Comparison of ENCODE assay signal across 22 cellular contexts in genomic region chr3:29138171-29138570, GRCh38.
DNase-seq lines count a peak whose midpoint lies in the region; ATAC-seq and TF ChIP-seq lines count a peak whose summit lies in the region.
"Had no signal": no experiment of that assay in that cellular context is flagged by ENCODE, and none has a peak within 500 bp of the region (broad histone marks: within the 10 kb centered on the region; RNA-seq: fewer than 3 reads in every experiment).

No MANE protein-coding gene starts in this region.

- H2BK15ac ChIP-seq in IMR-90 (ENCODE audit: low read depth, low read length), result no peak overlapping the region

- CTCF ChIA-PET in MCF 10A (lab: Yijun Ruan, JAX), result no interaction called here
- CTCF ChIA-PET in IMR-90 (lab: Yijun Ruan, JAX), result no interaction called here

- no peak overlapping the region for H4K91ac ChIP-seq in IMR-90 (ENCODE audit: insufficient read depth, low read depth, low read length)

- H3K27me3 Mint-ChIP-seq in MCF 10A (ENCODE audit: insufficient read depth, unreplicated experiment), result no peaks in the 10 kb centered on the region
- H3K27me3 Mint-ChIP-seq: CD4-positive, CD25-positive, alpha-beta regulatory T cell; CD8-positive, alpha-beta memory T cell had no signal

- no peak overlapping the region for H3K56ac ChIP-seq in IMR-90 (ENCODE audit: extremely low read depth, insufficient read depth, low read length)

- no peaks in the 10 kb centered on the region for H4K20me1 ChIP-seq in IMR-90 (ENCODE audit: insufficient read depth, low read length)

- H3K9ac ChIP-seq in IMR-90 (ENCODE audit: low read depth, low read length), result no peak overlapping the region

- no peak overlapping the region for H3K4me2 ChIP-seq in IMR-90 (ENCODE audit: low read depth, low read length)
- H3K4me2 ChIP-seq: GM23338 had no signal

- H3K4me3 ChIP-seq in breast epithelium (no peak overlapping the region), IMR-90 (ENCODE audit: insufficient read depth, low read depth, low read length) (no peak overlapping the region), uterus (no peak overlapping the region), transverse colon (no peak overlapping the region)
- H3K4me3 ChIP-seq: GM23338 had no signal

- intact Hi-C loops in MCF 10A (cut with micrococcal nuclease), result no loop called here
- intact Hi-C loops in breast epithelium (cut with DNase I; ENCODE audit: low total_unique reads), result no loop called here
- intact Hi-C loops in IMR-90 (cut with micrococcal nuclease), result no loop called here
- intact Hi-C loops in sciatic nerve (cut with DNase I), result no loop called here
- intact Hi-C loops in uterus (cut with DNase I; ENCODE audit: low total_unique reads), result no loop called here
- intact Hi-C loops in transverse colon (cut with DNase I; ENCODE audit: low total_unique reads), result no loop called here

- H3K9me1 ChIP-seq in IMR-90 (ENCODE audit: insufficient read depth, low read length), result peaks cover 4% of the 10 kb centered on the region

- no peaks in the 10 kb centered on the region for H3K9me3 ChIP-seq in breast epithelium
- no peaks in the 10 kb centered on the region for H3K9me3 ChIP-seq in IMR-90 (ENCODE audit: control insufficient read depth, insufficient read depth, low read length)
- no peaks in the 10 kb centered on the region for H3K9me3 ChIP-seq in uterus
- H3K9me3 ChIP-seq in transverse colon, result no peaks in the 10 kb centered on the region
- H3K9me3 ChIP-seq: BE2C had no signal

- in situ Hi-C loops in IMR-90 (cut with MboI; ENCODE audit: low sequenced_read_pairs) (no loop called here), transverse colon (cut with MboI; ENCODE audit: low pct_ligation_motif_present in 1 of 4, low pct_unique_long_range_greater_than_20kb in 1 of 4, low sequenced_read_pairs in 3 of 4) (no loop called here)

- no peak overlapping the region for H2BK20ac ChIP-seq in IMR-90 (ENCODE audit: low read depth, low read length)

- H2BK5ac ChIP-seq in IMR-90 (ENCODE audit: low read depth, low read length, poor library complexity, severe bottlenecking), result no peak overlapping the region

- no peak overlapping the region for H2BK120ac ChIP-seq in IMR-90 (ENCODE audit: low read depth, low read length)

- H3K27ac ChIP-seq in breast epithelium, result no peak overlapping the region
- H3K27ac ChIP-seq in IMR-90 (ENCODE audit: insufficient read depth, low read length), result no peak overlapping the region
- H3K27ac ChIP-seq in uterus, result no peak overlapping the region
- no peak overlapping the region for H3K27ac ChIP-seq in transverse colon

- H2AK9ac ChIP-seq in IMR-90 (replicated peaks; ENCODE audit: low read depth, low read length, poor library complexity), result no peak overlapping the region

- no peak overlapping the region for H3K4ac ChIP-seq in IMR-90 (ENCODE audit: low read depth, low read length)

- no peak for TF ChIP-seq EP300 in transverse colon (IDR thresholded peaks at IDR 0.05; ENCODE audit: low read depth)

- POLR2A ChIA-PET in MCF 10A (lab: Yijun Ruan, JAX) (interaction anchor here (0.9 to 1.0 kb wide), 2 partner anchors 8 to 242 kb away, joined by 3 read pairs; no protein-coding TSS in a partner anchor), IMR-90 (lab: Charles Lee; ENCODE audit: unreplicated experiment) (no interaction called here)

- DNase-seq in MCF 10A (ENCODE audit: unreplicated experiment), result peak; percentile 8
- DNase-seq in breast epithelium (ENCODE audit: low spot score in 2 of 2), result no peak
- no peak for DNase-seq in IMR-90
- peak; percentile 13 for DNase-seq in amniotic epithelial cell (ENCODE audit: low read depth)
- no peak for DNase-seq in sciatic nerve (ENCODE audit: low spot score)
- no peak for DNase-seq in uterus
- no peak for DNase-seq in transverse colon
- DNase-seq: ACHN; BE2C; C1 segment of cervical spinal cord; CD4-positive, CD25-positive, alpha-beta regulatory T cell; CD8-positive, alpha-beta memory T cell; COR-L47; DMS 273 treated with DMSO at 0.1 percent for 48 hours; DND-41; EL; H7; HFFc6; KBM-7 had no signal

- no peaks in the 10 kb centered on the region for H3K36me3 Mint-ChIP-seq in MCF 10A (ENCODE audit: insufficient read depth, unreplicated experiment)
- H3K36me3 Mint-ChIP-seq: CD4-positive, CD25-positive, alpha-beta regulatory T cell; CD8-positive, alpha-beta memory T cell had no signal

- no peaks in the 10 kb centered on the region for H3K4me1 Mint-ChIP-seq in MCF 10A (ENCODE audit: insufficient read depth, unreplicated experiment)
- H3K4me1 Mint-ChIP-seq: CD8-positive, alpha-beta memory T cell; GM23338 had no signal

- no peak for TF ChIP-seq RAD21 in IMR-90 (IDR thresholded peaks at IDR 0.05; ENCODE audit: low read length)

- TF ChIP-seq POLR2A in breast epithelium (IDR thresholded peaks at IDR 0.05) (no peak), IMR-90 (IDR thresholded peaks at IDR 0.05; ENCODE audit: low read depth, low read length) (no peak), uterus (IDR thresholded peaks at IDR 0.05) (no peak), transverse colon (IDR thresholded peaks at IDR 0.05) (no peak)

- H3K14ac ChIP-seq in IMR-90 (replicated peaks; ENCODE audit: low read depth, low read length), result no peak overlapping the region

- H3K79me1 ChIP-seq in IMR-90 (ENCODE audit: low read depth in 1 of 2, low read length in 2 of 2), result no peaks in the 10 kb centered on the region

- ATAC-seq in IMR-90 (ENCODE audit: low read depth) (no peak), sciatic nerve (peak; percentile 44), HG03135 (IDR thresholded peaks at IDR 0.05; ENCODE audit: unreplicated experiment) (no peak)
- ATAC-seq: GM23338, HCT116 had no signal

- H3K27me3 ChIP-seq in breast epithelium (no peaks in the 10 kb centered on the region), IMR-90 (ENCODE audit: control insufficient read depth, insufficient read depth, low read length) (no peaks in the 10 kb centered on the region), uterus (no peaks in the 10 kb centered on the region), transverse colon (no peaks in the 10 kb centered on the region)
- H3K27me3 ChIP-seq: BE2C had no signal

- no peak overlapping the region for H4K5ac ChIP-seq in IMR-90 (ENCODE audit: low read depth, low read length)

- H3K4me3 Mint-ChIP-seq in MCF 10A (ENCODE audit: unreplicated experiment), result no peak overlapping the region
- H3K4me3 Mint-ChIP-seq: CD4-positive, CD25-positive, alpha-beta regulatory T cell; CD8-positive, alpha-beta memory T cell; GM23338; HFFc6 had no signal

- H3K27ac Mint-ChIP-seq in MCF 10A (ENCODE audit: low read depth, unreplicated experiment), result no peak overlapping the region
- H3K27ac Mint-ChIP-seq: CD4-positive, CD25-positive, alpha-beta regulatory T cell; CD8-positive, alpha-beta memory T cell; GM23338; HFFc6 had no signal

- WGBS in IMR-90 (ENCODE audit: extremely low coverage in 2 of 2, insufficient read length in 1 of 2), 2 experiments, result no CpG with 5 or more reads among the region's 1 CpG
- 83 to 92% methylated on average over 1 of the region's 1 CpG for WGBS in transverse colon (ENCODE audit: low coverage in 1 of 2), 2 donors

- H3K9me3 Mint-ChIP-seq in MCF 10A (ENCODE audit: unreplicated experiment), result no peaks in the 10 kb centered on the region
- H3K9me3 Mint-ChIP-seq: GM23338, HFFc6 had no signal

- H2AK5ac ChIP-seq in IMR-90 (ENCODE audit: low read depth, low read length), result no peak overlapping the region

- H3K23ac ChIP-seq in IMR-90 (ENCODE audit: low read depth, low read length), result no peak overlapping the region

- BruUV-seq in MCF 10A (replicated peaks; lab: Mats Ljungman, UMichigan) (no TSS peak), IMR-90 (replicated peaks; lab: Mats Ljungman, UMichigan) (no TSS peak)

- no peaks in the 10 kb centered on the region for H3K36me3 ChIP-seq in breast epithelium
- no peaks in the 10 kb centered on the region for H3K36me3 ChIP-seq in IMR-90 (ENCODE audit: control insufficient read depth, insufficient read depth, low read length)
- H3K36me3 ChIP-seq in uterus, result no peaks in the 10 kb centered on the region
- H3K36me3 ChIP-seq in transverse colon, result no peaks in the 10 kb centered on the region
- H3K36me3 ChIP-seq: BE2C had no signal

- TF ChIP-seq CTCF in MCF 10A (IDR thresholded peaks at IDR 0.05; ENCODE audit: unreplicated experiment) (no peak), breast epithelium (IDR thresholded peaks at IDR 0.05) (no peak), IMR-90 (conservative IDR thresholded peaks at IDR 0.05; ENCODE audit: low read depth, low read length) (no peak), uterus (IDR thresholded peaks at IDR 0.05) (no peak), transverse colon (IDR thresholded peaks at IDR 0.05) (no peak)

- no peak overlapping the region for H3K18ac ChIP-seq in IMR-90 (ENCODE audit: low read depth, low read length)

- dilution Hi-C loops in IMR-90 (cut with HindIII; ENCODE audit: low sequenced_read_pairs, unreplicated experiment), result no loop called here

- no peaks in the 10 kb centered on the region for H3K4me1 ChIP-seq in breast epithelium
- H3K4me1 ChIP-seq in IMR-90 (ENCODE audit: control insufficient read depth, insufficient read depth, low read length), result peaks cover 10% of the 10 kb centered on the region
- peaks cover 0 to 8% of the 10 kb centered on the region in 2 donors for H3K4me1 ChIP-seq in uterus
- H3K4me1 ChIP-seq in transverse colon, result peaks cover 0 to 23% (median 3%) of the 10 kb centered on the region in 4 donors
- H3K4me1 ChIP-seq: BE2C had no signal

- no peak overlapping the region for H2AFZ ChIP-seq in IMR-90 (replicated peaks; ENCODE audit: low read length, poor library complexity)
- H2AFZ ChIP-seq: GM23338 had no signal

- no peak overlapping the region for H4K8ac ChIP-seq in IMR-90 (ENCODE audit: low read depth in 2 of 2, low read length in 2 of 2)

TF ChIP-seq in IMR-90, 13 proteins besides CTCF, POLR2A, EP300 and RAD21:
- TF ChIP-seq CEBPB (IDR thresholded peaks at IDR 0.05; ENCODE audit: low read depth, low read length) (peak; percentile 91), MXI1 (IDR thresholded peaks at IDR 0.05; ENCODE audit: borderline replicate concordance, low read depth, low read length) (no peak)
TF ChIP-seq in IMR-90: peak in this region for 1.

Comparison
In these comparisons a context has a peak if more than half of its experiments do, and no peak if none do; other contexts are left out.
1. DNase-seq: peak in MCF 10A (single experiment) and amniotic epithelial cell (single experiment); none in breast epithelium (0 of 2), IMR-90 (single experiment), sciatic nerve (single experiment), uterus (0 of 2) and transverse colon (single experiment).